20 cellular contexts compared by ENCODE assay signal in the genomic region with DNA sequence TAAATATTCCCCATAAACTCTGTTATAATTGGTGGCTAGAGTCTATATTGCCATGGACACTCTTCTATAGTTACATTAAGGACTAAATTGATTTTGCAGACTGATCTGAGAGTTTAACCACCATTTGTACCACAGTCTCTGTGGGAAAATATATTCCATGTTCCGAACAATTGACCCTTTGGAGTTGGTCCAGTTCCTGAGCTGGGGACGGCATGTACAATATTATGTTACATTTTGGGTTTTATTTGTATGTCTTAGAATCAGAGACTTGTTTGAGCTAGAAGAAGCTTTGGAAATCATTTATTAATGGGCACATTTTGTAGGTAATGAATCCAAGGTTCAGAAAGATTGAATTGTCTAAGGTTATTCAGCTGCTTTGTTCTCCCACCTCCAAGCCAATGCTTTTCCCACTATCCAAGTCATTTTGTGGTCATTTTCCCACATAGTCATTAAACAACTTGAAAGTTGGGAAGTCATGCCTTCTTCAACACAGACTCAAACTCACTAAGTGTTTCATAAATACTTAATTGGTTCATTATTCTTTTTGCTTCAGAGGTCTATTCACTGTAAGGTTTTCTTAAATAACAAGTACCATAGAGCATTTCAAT. TPM values are rescaled to one million over a fixed set of nuclear protein-coding genes. Genes with fewer than 3 reads are reported as not detected.
DNase-seq lines count a peak whose midpoint lies in the region; ATAC-seq and TF ChIP-seq lines count a peak whose summit lies in the region.
"Had no signal": no experiment of that assay in that cellular context is flagged by ENCODE, and none has a peak within 500 bp of the region (broad histone marks: within the 10 kb centered on the region; RNA-seq: fewer than 3 reads in every experiment).

No MANE protein-coding gene starts in this region.

- H3K27me3 ChIP-seq in prostate gland (replicated peaks; ENCODE audit: insufficient read depth) = no peaks in the 10 kb centered on the region
- H3K27me3 ChIP-seq in upper lobe of right lung = no peaks in the 10 kb centered on the region
- no peaks in the 10 kb centered on the region for H3K27me3 ChIP-seq in mesenchymal stem cell (ENCODE audit: control insufficient read depth in 1 of 2, insufficient read depth in 1 of 2, low read length in 2 of 2)
- H3K27me3 ChIP-seq: BE2C, MG63 had no signal

- DNase-seq in LNCaP clone FGC (ENCODE audit: low read depth) (peak; percentile 87), choroid plexus epithelial cell (ENCODE audit: low read depth) (peak; percentile 33), prostate gland (ENCODE audit: low spot score) (peak; percentile 73), upper lobe of right lung (no peak), amniotic stem cell (lab: John Stamatoyannopoulos, UW) (no peak), mesenchymal stem cell (no peak), NOMO-1 treated with dmso at 0.1 percent for 144 hours (lab: John Stamatoyannopoulos, UW; ENCODE audit: unreplicated experiment) (no peak)
- DNase-seq: BE2C; CD8-positive, alpha-beta T cell; GF-D8; GOT3; HFFc6; MG63; NCI-H1092 treated with DMSO at 0.1 percent for 48 hours; NCI-H1694; NCI-H2107; NCI-H446; NCI-H748 treated with DMSO at 0.1 percent for 48 hours; Right ventricle myocardium superior had no signal

- H3K23ac ChIP-seq in mesenchymal stem cell (ENCODE audit: low read length in 2 of 2) = no peak overlapping the region

- no peak overlapping the region for H2AK5ac ChIP-seq in mesenchymal stem cell (ENCODE audit: low read length, severe bottlenecking)

- TF ChIP-seq CTCF in LNCaP clone FGC (IDR thresholded peaks at IDR 0.05; ENCODE audit: control insufficient read depth, extremely low read depth, insufficient read depth) (no peak), choroid plexus epithelial cell (conservative IDR thresholded peaks at IDR 0.05; ENCODE audit: low read depth, low read length) (no peak), prostate gland (IDR thresholded peaks at IDR 0.05) (no peak), upper lobe of right lung (IDR thresholded peaks at IDR 0.05) (no peak)

- H3K14ac ChIP-seq in mesenchymal stem cell (ENCODE audit: low read length in 2 of 2) = no peak overlapping the region

- no peak overlapping the region for H2BK5ac ChIP-seq in mesenchymal stem cell (ENCODE audit: low read depth, low read length, poor library complexity, severe bottlenecking)

- H3K9me3 ChIP-seq in prostate gland (no peaks in the 10 kb centered on the region), upper lobe of right lung (no peaks in the 10 kb centered on the region), mesenchymal stem cell (ENCODE audit: control insufficient read depth, low read length) (no peaks in the 10 kb centered on the region)
- H3K9me3 ChIP-seq: BE2C, MG63 had no signal

- H3K27ac ChIP-seq in prostate gland (peak overlapping the region; percentile 100), upper lobe of right lung (peak overlapping the region; percentile 8), mesenchymal stem cell (ENCODE audit: low read length, poor library complexity, severe bottlenecking) (no peak overlapping the region)

- H3K79me1 ChIP-seq in mesenchymal stem cell (replicated peaks; ENCODE audit: low read length, poor library complexity, severe bottlenecking) = no peaks in the 10 kb centered on the region

- ATAC-seq in upper lobe of right lung = no peak
- ATAC-seq: CD8-positive, alpha-beta T cell; Panc1 had no signal

- no peak overlapping the region for H2AFZ ChIP-seq in mesenchymal stem cell (ENCODE audit: low read depth, low read length)

- H4K91ac ChIP-seq in mesenchymal stem cell (ENCODE audit: low read length) = no peak overlapping the region

- H3K4me1 ChIP-seq in prostate gland (replicated peaks) (peaks cover 27% of the 10 kb centered on the region), upper lobe of right lung (peaks cover 13% of the 10 kb centered on the region), mesenchymal stem cell (ENCODE audit: control insufficient read depth, insufficient read depth, low read depth, low read length) (no peaks in the 10 kb centered on the region)

- H2BK120ac ChIP-seq in mesenchymal stem cell (ENCODE audit: low read depth, low read length) = no peak overlapping the region

- TF ChIP-seq POLR2A in prostate gland (IDR thresholded peaks at IDR 0.05) = no peak

- no peak overlapping the region for H3K4me3 ChIP-seq in LNCaP clone FGC (ENCODE audit: low read depth, low read length)
- no peak overlapping the region for H3K4me3 ChIP-seq in choroid plexus epithelial cell (ENCODE audit: low read depth, low read length)
- H3K4me3 ChIP-seq in prostate gland = no peak overlapping the region
- H3K4me3 ChIP-seq in upper lobe of right lung = no peak overlapping the region
- H3K4me3 ChIP-seq in mesenchymal stem cell (ENCODE audit: insufficient read depth in 1 of 2, low read depth in 1 of 2, low read length in 2 of 2) = no peak overlapping the region
- H3K4me3 ChIP-seq: MG63 had no signal

- 11% methylated on average over 2 of the region's 2 CpGs for WGBS in prostate gland
- 98% methylated on average over 2 of the region's 2 CpGs for WGBS in mesenchymal stem cell

- H3K36me3 ChIP-seq in prostate gland (no peaks in the 10 kb centered on the region), upper lobe of right lung (no peaks in the 10 kb centered on the region), mesenchymal stem cell (ENCODE audit: control insufficient read depth in 1 of 2, insufficient read depth in 2 of 2, low read depth in 1 of 2, low read length in 2 of 2) (no peaks in the 10 kb centered on the region)
- H3K36me3 ChIP-seq: BE2C, MG63 had no signal

- H3K9ac ChIP-seq in mesenchymal stem cell (ENCODE audit: low read length) = no peak overlapping the region

- no peak overlapping the region for H2BK15ac ChIP-seq in mesenchymal stem cell (ENCODE audit: low read depth, poor library complexity, severe bottlenecking)

- no peak overlapping the region for H3K18ac ChIP-seq in mesenchymal stem cell (ENCODE audit: low read depth in 1 of 2, low read length in 2 of 2)

- H4K8ac ChIP-seq in mesenchymal stem cell (ENCODE audit: low read length) = no peak overlapping the region

- H2BK12ac ChIP-seq in mesenchymal stem cell (ENCODE audit: low read length in 2 of 2) = no peak overlapping the region

- intact Hi-C loops in prostate gland (cut with DNase I) = loop anchor here (10.0 kb wide), 1 partner anchor 52 kb away; no protein-coding TSS in a partner anchor
- intact Hi-C loops in upper lobe of right lung (cut with DNase I) = no loop called here

- H3K4me2 ChIP-seq in mesenchymal stem cell (ENCODE audit: low read length, poor library complexity, severe bottlenecking) = no peak overlapping the region

- H3K4ac ChIP-seq in mesenchymal stem cell (ENCODE audit: low read depth in 1 of 2, low read length in 2 of 2) = no peak overlapping the region

RNA-seq across cellular contexts. Expression of a gene that starts 5.0 kb away (rescaled TPM):
- 100 to 1,000 TPM; 177 to 260 TPM for total RNA-seq in prostate gland
- total RNA-seq in upper lobe of right lung = 256 TPM
- 80.9 TPM for polyA plus RNA-seq in mesenchymal stem cell (2013, experiment 1 of 2)
- 88.4 TPM for polyA plus RNA-seq in mesenchymal stem cell (2013, experiment 2 of 2)

Comparison
In these comparisons a context has a peak if more than half of its experiments do, and no peak if none do; other contexts are left out.
1. DNase-seq: peak in LNCaP clone FGC (single experiment), choroid plexus epithelial cell (single experiment) and prostate gland (single experiment); none in upper lobe of right lung (single experiment), amniotic stem cell (single experiment), mesenchymal stem cell (single experiment) and NOMO-1 treated with dmso at 0.1 percent for 144 hours (single experiment).